ENCODE assay signal across 11 cellular contexts in genomic region chrX:148380107-148380506, GRCh38.
DNase-seq lines count a peak whose midpoint lies in the region; ATAC-seq, FAIRE-seq and TF ChIP-seq lines count a peak whose summit lies in the region.
"Had no signal": no experiment of that assay in that cellular context is flagged by ENCODE, and none has a peak within 500 bp of the region (broad histone marks: within the 10 kb centered on the region; RNA-seq: fewer than 3 reads in every experiment).

No MANE protein-coding gene starts in this region.

- ATAC-seq in HG03342 (IDR thresholded peaks at IDR 0.05; ENCODE audit: unreplicated experiment) (peak; percentile 2), pancreas (no peak)

- peaks cover 3% of the 10 kb centered on the region for H3K36me3 Mint-ChIP-seq in activated T-helper 1 cell treated with anti-CD3 and anti-CD28 coated beads, Interleukin-12 subunit alpha, Interleukin-12 subunit beta, Interleukin-2, Interleukin-4 antibody, amounts not matched to agents 30 ng/mL and 10 ng/mL and 1 ng/mL, durations not matched to agents 14 hours and 24 hours and 36 hours (ENCODE audit: low read depth)

- no peaks in the 10 kb centered on the region for H3K27me3 Mint-ChIP-seq in activated T-helper 1 cell treated with anti-CD3 and anti-CD28 coated beads, Interleukin-12 subunit alpha, Interleukin-12 subunit beta, Interleukin-2, Interleukin-4 antibody, amounts not matched to agents 30 ng/mL and 10 ng/mL and 1 ng/mL, durations not matched to agents 14 hours and 24 hours and 36 hours (ENCODE audit: insufficient read depth)

- no peak for FAIRE-seq in pancreas (lab: Jason Lieb, UNC)

- intact Hi-C loops in activated T-helper 1 cell treated with anti-CD3 and anti-CD28 coated beads, Interleukin-12 subunit alpha, Interleukin-12 subunit beta, Interleukin-2, Interleukin-4 antibody, amounts not matched to agents 30 ng/mL and 10 ng/mL and 1 ng/mL, durations not matched to agents 14 hours and 24 hours and 36 hours (cut with micrococcal nuclease): loop anchor here (2.0 to 10.0 kb wide), 6 partner anchors 109 to 1125 kb away; partner anchors contain the start of genes AFF2, FMR1 and IDS
- intact Hi-C loops in thyroid gland (cut with DNase I): no loop called here
- intact Hi-C loops in breast epithelium (cut with DNase I; ENCODE audit: low total_unique reads): no loop called here
- intact Hi-C loops in pancreas (cut with DNase I): no loop called here

- no peak overlapping the region for H3K4me3 ChIP-seq in thyroid gland (replicated peaks in 1 of 3)
- H3K4me3 ChIP-seq in breast epithelium: no peak overlapping the region
- H3K4me3 ChIP-seq in pancreas: no peak overlapping the region

- 91 to 97% methylated on average over 3 of the region's 3 CpGs for WGBS in thyroid gland, 2 donors
- whole genome bisulfite sequencing in pancreas, 2 donors: 65 to 79% methylated on average over 3 of the region's 3 CpGs

- TF ChIP-seq POLR2A in thyroid gland (IDR thresholded peaks at IDR 0.05): no peak
- TF ChIP-seq POLR2A in breast epithelium (IDR thresholded peaks at IDR 0.05): no peak

- H3K9me3 ChIP-seq in thyroid gland (no peaks in the 10 kb centered on the region), breast epithelium (peaks cover 0 to 17% of the 10 kb centered on the region in 2 donors), pancreas (no peaks in the 10 kb centered on the region)

- TF ChIP-seq CTCF in thyroid gland (IDR thresholded peaks at IDR 0.05): no peak
- TF ChIP-seq CTCF in breast epithelium (IDR thresholded peaks at IDR 0.05): no peak
- no peak for TF ChIP-seq CTCF in pancreas (IDR thresholded peaks at IDR 0.05)

- H3K27me3 ChIP-seq in thyroid gland (no peaks in the 10 kb centered on the region), breast epithelium (no peaks in the 10 kb centered on the region), pancreas (no peaks in the 10 kb centered on the region)

- H3K36me3 ChIP-seq in thyroid gland (no peaks in the 10 kb centered on the region), breast epithelium (no peaks in the 10 kb centered on the region), pancreas (no peaks in the 10 kb centered on the region)
- H3K36me3 ChIP-seq: WERI-Rb-1 had no signal

- H3K4me3 Mint-ChIP-seq in activated T-helper 1 cell treated with anti-CD3 and anti-CD28 coated beads, Interleukin-12 subunit alpha, Interleukin-12 subunit beta, Interleukin-2, Interleukin-4 antibody, amounts not matched to agents 30 ng/mL and 10 ng/mL and 1 ng/mL, durations not matched to agents 14 hours and 24 hours and 36 hours: no peak overlapping the region

- H3K27ac Mint-ChIP-seq in activated T-helper 1 cell treated with anti-CD3 and anti-CD28 coated beads, Interleukin-12 subunit alpha, Interleukin-12 subunit beta, Interleukin-2, Interleukin-4 antibody, amounts not matched to agents 30 ng/mL and 10 ng/mL and 1 ng/mL, durations not matched to agents 14 hours and 24 hours and 36 hours: peak overlapping the region; percentile 91

- H3K4me1 Mint-ChIP-seq in activated T-helper 1 cell treated with anti-CD3 and anti-CD28 coated beads, Interleukin-12 subunit alpha, Interleukin-12 subunit beta, Interleukin-2, Interleukin-4 antibody, amounts not matched to agents 30 ng/mL and 10 ng/mL and 1 ng/mL, durations not matched to agents 14 hours and 24 hours and 36 hours (ENCODE audit: low read depth): peaks cover 28% of the 10 kb centered on the region

- H3K4me1 ChIP-seq in thyroid gland: no peaks in the 10 kb centered on the region
- H3K4me1 ChIP-seq in breast epithelium: no peaks in the 10 kb centered on the region
- no peaks in the 10 kb centered on the region for H3K4me1 ChIP-seq in pancreas

- H3K9me3 Mint-ChIP-seq in activated T-helper 1 cell treated with anti-CD3 and anti-CD28 coated beads, Interleukin-12 subunit alpha, Interleukin-12 subunit beta, Interleukin-2, Interleukin-4 antibody, amounts not matched to agents 30 ng/mL and 10 ng/mL and 1 ng/mL, durations not matched to agents 14 hours and 24 hours and 36 hours: peaks cover 5% of the 10 kb centered on the region

- H3K27ac ChIP-seq in thyroid gland (no peak overlapping the region), breast epithelium (no peak overlapping the region), pancreas (no peak overlapping the region)
- H3K27ac ChIP-seq: WERI-Rb-1 had no signal

- DNase-seq in stimulated activated CD4-positive, alpha-beta T cell treated with anti-CD3 and anti-CD28 coated beads, Interleukin-15, amount 100 ng/mL, for 24 hours: peak; percentile 6
- DNase-seq in stimulated activated CD4-positive, alpha-beta T cell treated with anti-CD3 and anti-CD28 coated beads, Interleukin-4, amount 100 ng/mL, for 4 hours: no peak
- DNase-seq in activated T-helper 1 cell treated with anti-CD3 and anti-CD28 coated beads, Interleukin-12 subunit alpha, Interleukin-12 subunit beta, Interleukin-2, Interleukin-4 antibody, amounts not matched to agents 30 ng/mL and 10 ng/mL and 1 ng/mL, durations not matched to agents 14 hours and 24 hours and 36 hours (ENCODE audit: low spot score): no peak
- no peak for DNase-seq in NAMALWA (ENCODE audit: low spot score)
- no peak for DNase-seq in thyroid gland
- DNase-seq in breast epithelium (ENCODE audit: low spot score in 2 of 2): no peak
- no peak for DNase-seq in pancreas
- DNase-seq: anterior cingulate cortex, NCI-H2081, WERI-Rb-1 had no signal
